22 cellular contexts compared by ENCODE assay signal in genomic region chr11:66367561-66368312, GRCh38. TPM values are rescaled to one million over a fixed set of nuclear protein-coding genes. Genes with fewer than 3 reads are reported as not detected.
A peak's percentile ranks its signal among the peaks of the same experiment; 100 is the strongest.
DNase-seq lines count a peak whose midpoint lies in the region; ATAC-seq and TF ChIP-seq lines count a peak whose summit lies in the region.
"Had no signal": no experiment of that assay in that cellular context is flagged by ENCODE, and none has a peak within 500 bp of the region (broad histone marks: within the 10 kb centered on the region; RNA-seq: fewer than 3 reads in every experiment).

No MANE protein-coding gene starts in this region.

- H3K27me3 Mint-ChIP-seq in activated naive CD4-positive, alpha-beta T cell treated with anti-CD3 and anti-CD28 coated beads, Interleukin-2, amount 50 U/mL, for 24 hours: no peaks in the 10 kb centered on the region
- no peaks in the 10 kb centered on the region for H3K27me3 Mint-ChIP-seq in activated naive CD4-positive, alpha-beta T cell treated with anti-CD3 and anti-CD28 coated beads for 36 hours (ENCODE audit: low read depth)
- H3K27me3 Mint-ChIP-seq in type B pancreatic cell: no peaks in the 10 kb centered on the region
- H3K27me3 Mint-ChIP-seq: activated CD4-positive, alpha-beta T cell treated with anti-CD3 and anti-CD28 coated beads for 36 hours; activated CD8-positive, alpha-beta memory T cell treated with anti-CD3 and anti-CD28 coated beads, Interleukin-2, amount 10 ng/mL, durations not matched to agents 7 days and 5 days; naive thymus-derived CD4-positive, alpha-beta T cell had no signal

- 89 to 92% methylated on average over 14 to 15 of the region's 15 CpGs for WGBS in heart right ventricle, 2 donors

- peaks cover 2 to 45% (median 26%) of the 10 kb centered on the region in 9 donors for H3K4me1 ChIP-seq in heart right ventricle
- H3K4me1 ChIP-seq: foreskin keratinocyte had no signal

- no peak overlapping the region for H3K4me3 Mint-ChIP-seq in activated naive CD4-positive, alpha-beta T cell treated with anti-CD3 and anti-CD28 coated beads, Interleukin-2, amount 50 U/mL, for 24 hours
- no peak overlapping the region for H3K4me3 Mint-ChIP-seq in activated naive CD4-positive, alpha-beta T cell treated with anti-CD3 and anti-CD28 coated beads for 36 hours
- peak overlapping the region; percentile 49 for H3K4me3 Mint-ChIP-seq in type B pancreatic cell
- H3K4me3 Mint-ChIP-seq: activated CD4-positive, alpha-beta T cell treated with anti-CD3 and anti-CD28 coated beads for 36 hours; activated CD8-positive, alpha-beta memory T cell treated with anti-CD3 and anti-CD28 coated beads, Interleukin-2, amount 10 ng/mL, durations not matched to agents 7 days and 5 days had no signal

- CTCF ChIA-PET in activated naive CD4-positive, alpha-beta T cell treated with anti-CD3 and anti-CD28 coated beads for 36 hours (lab: Charles Lee): interaction anchor here (1.3 kb wide), 1 partner anchor 56 kb away, joined by 3 read pairs; no protein-coding TSS in a partner anchor

- peaks cover 0 to 3% (median 0%) of the 10 kb centered on the region in 9 donors for H3K36me3 ChIP-seq in heart right ventricle

- H3K9me3 ChIP-seq in heart right ventricle: no peaks in the 10 kb centered on the region

- peaks cover 13% of the 10 kb centered on the region for H3K4me1 Mint-ChIP-seq in activated naive CD4-positive, alpha-beta T cell treated with anti-CD3 and anti-CD28 coated beads, Interleukin-2, amount 50 U/mL, for 24 hours
- peaks cover 14% of the 10 kb centered on the region for H3K4me1 Mint-ChIP-seq in activated naive CD4-positive, alpha-beta T cell treated with anti-CD3 and anti-CD28 coated beads for 36 hours (ENCODE audit: low read depth)
- H3K4me1 Mint-ChIP-seq in type B pancreatic cell (ENCODE audit: unreplicated experiment): peaks cover 10% of the 10 kb centered on the region

- no peaks in the 10 kb centered on the region for H3K36me3 Mint-ChIP-seq in activated naive CD4-positive, alpha-beta T cell treated with anti-CD3 and anti-CD28 coated beads, Interleukin-2, amount 50 U/mL, for 24 hours
- peaks cover 13% of the 10 kb centered on the region for H3K36me3 Mint-ChIP-seq in activated naive CD4-positive, alpha-beta T cell treated with anti-CD3 and anti-CD28 coated beads for 36 hours (ENCODE audit: low read depth)
- peaks cover 11% of the 10 kb centered on the region for H3K36me3 Mint-ChIP-seq in type B pancreatic cell
- H3K36me3 Mint-ChIP-seq: activated CD8-positive, alpha-beta memory T cell treated with anti-CD3 and anti-CD28 coated beads, Interleukin-2, amount 10 ng/mL, durations not matched to agents 7 days and 5 days; naive thymus-derived CD4-positive, alpha-beta T cell had no signal

- no peak overlapping the region for H3K27ac ChIP-seq in heart right ventricle
- H3K27ac ChIP-seq: foreskin keratinocyte, skin epidermis had no signal

- no peaks in the 10 kb centered on the region for H3K9me3 Mint-ChIP-seq in activated naive CD4-positive, alpha-beta T cell treated with anti-CD3 and anti-CD28 coated beads, Interleukin-2, amount 50 U/mL, for 24 hours
- H3K9me3 Mint-ChIP-seq in activated naive CD4-positive, alpha-beta T cell treated with anti-CD3 and anti-CD28 coated beads for 36 hours: no peaks in the 10 kb centered on the region
- H3K9me3 Mint-ChIP-seq in type B pancreatic cell: no peaks in the 10 kb centered on the region
- H3K9me3 Mint-ChIP-seq: naive thymus-derived CD4-positive, alpha-beta T cell had no signal

- TF ChIP-seq CTCF in type B pancreatic cell (conservative IDR thresholded peaks at IDR 0.05) (no peak), heart right ventricle (IDR thresholded peaks at IDR 0.05) (no peak)

- H3K27me3 ChIP-seq in heart right ventricle: peaks cover 0 to 21% (median 7%) of the 10 kb centered on the region in 7 donors

- intact Hi-C loops in activated naive CD4-positive, alpha-beta T cell treated with anti-CD3 and anti-CD28 coated beads for 36 hours (cut with micrococcal nuclease): no loop called here
- intact Hi-C loops in heart right ventricle (cut with DNase I): no loop called here

- ATAC-seq in GM19023 (IDR thresholded peaks at IDR 0.05; ENCODE audit: unreplicated experiment) (no peak), heart right ventricle (no peak)
- ATAC-seq: activated CD4-positive, alpha-beta T cell treated with anti-CD3 and anti-CD28 coated beads for 36 hours; activated CD8-positive, alpha-beta memory T cell treated with anti-CD3 and anti-CD28 coated beads, Interleukin-2, amount 10 ng/mL, durations not matched to agents 7 days and 5 days; foreskin keratinocyte; naive thymus-derived CD4-positive, alpha-beta T cell; Right ventricle myocardium inferior had no signal

- DNase-seq in activated naive CD4-positive, alpha-beta T cell treated with anti-CD3 and anti-CD28 coated beads for 36 hours: no peak
- DNase-seq in epidermal melanocyte (ENCODE audit: insufficient read length, low spot score): peak; percentile 8
- no peak for DNase-seq in type B pancreatic cell (ENCODE audit: extremely low spot score, unreplicated experiment)
- DNase-seq in heart right ventricle: no peak
- DNase-seq: activated CD4-positive, alpha-beta T cell treated with anti-CD3 and anti-CD28 coated beads for 36 hours; activated CD8-positive, alpha-beta memory T cell treated with anti-CD3 and anti-CD28 coated beads, Interleukin-2, amount 10 ng/mL, durations not matched to agents 7 days and 5 days; activated effector memory CD4-positive, alpha-beta T cell treated with anti-CD3 and anti-CD28 coated beads, Interleukin-2, amount 50 U/mL, for 16 hours; amygdala; C1 segment of cervical spinal cord; DMS 273 treated with DMSO at 0.1 percent for 48 hours; foreskin keratinocyte; mammary epithelial cell; naive thymus-derived CD4-positive, alpha-beta T cell; NCI-H1436; NCI-H2171; NCI-H526; stimulated activated CD4-positive, alpha-beta T cell treated with anti-CD3 and anti-CD28 coated beads, Interleukin-4, amount 100 ng/mL, for 1 hour had no signal

- no peak overlapping the region for H3K4me3 ChIP-seq in heart right ventricle
- H3K4me3 ChIP-seq: skin epidermis had no signal

- peak overlapping the region; percentile 30 for H3K27ac Mint-ChIP-seq in activated naive CD4-positive, alpha-beta T cell treated with anti-CD3 and anti-CD28 coated beads, Interleukin-2, amount 50 U/mL, for 24 hours
- no peak overlapping the region for H3K27ac Mint-ChIP-seq in activated naive CD4-positive, alpha-beta T cell treated with anti-CD3 and anti-CD28 coated beads for 36 hours
- peak overlapping the region; percentile 59 for H3K27ac Mint-ChIP-seq in type B pancreatic cell
- H3K27ac Mint-ChIP-seq: activated CD4-positive, alpha-beta T cell treated with anti-CD3 and anti-CD28 coated beads for 36 hours; activated CD8-positive, alpha-beta memory T cell treated with anti-CD3 and anti-CD28 coated beads, Interleukin-2, amount 10 ng/mL, durations not matched to agents 7 days and 5 days had no signal

RNA-seq across cellular contexts. Expression of gene SLC29A2, which starts 3.8 kb away (rescaled TPM):
- total RNA-seq in activated naive CD4-positive, alpha-beta T cell treated with anti-CD3 and anti-CD28 coated beads for 36 hours: 1 to 10 TPM; 6.6 to 7.4 TPM
- total RNA-seq in type B pancreatic cell (ENCODE audit: low replicate concordance): 22.2 and 31.7 TPM in 2 replicates
- 10 to 100 TPM in 3 of 10 donors, 1 to 10 TPM in 7; 7.8 to 28.0 (median 9.5) TPM for total RNA-seq in heart right ventricle
- polyA plus RNA-seq in heart right ventricle: 10 to 100 TPM; 25.9 to 50.6 TPM

RNA-seq across cellular contexts. Expression of gene B4GAT1, which starts 20.3 kb away (rescaled TPM):
- total RNA-seq in activated naive CD4-positive, alpha-beta T cell treated with anti-CD3 and anti-CD28 coated beads for 36 hours: 1 to 10 TPM; 5.4 to 5.8 TPM
- total RNA-seq in type B pancreatic cell (ENCODE audit: low replicate concordance) (16.0 and 31.9 TPM in 2 replicates), heart right ventricle (10 to 100 TPM; 36.5 to 69.6 (median 48.1) TPM)
- polyA plus RNA-seq in heart right ventricle: 10 to 100 TPM; 22.3 to 45.4 TPM

RNA-seq across cellular contexts. Expression of gene BRMS1, which starts 22.8 kb away (rescaled TPM):
- total RNA-seq in activated naive CD4-positive, alpha-beta T cell treated with anti-CD3 and anti-CD28 coated beads for 36 hours: 10 to 100 TPM; 24.0 to 25.3 TPM
- total RNA-seq in type B pancreatic cell (ENCODE audit: low replicate concordance) (35.1 and 42.4 TPM in 2 replicates), heart right ventricle (10 to 100 TPM; 10.6 to 17.6 (median 12.9) TPM)
- 10 to 100 TPM; 25.2 to 73.9 TPM for polyA plus RNA-seq in heart right ventricle

RNA-seq across cellular contexts. Expression of gene RIN1, which starts 31.5 kb away (rescaled TPM):
- 1 to 10 TPM; 2.0 to 2.6 TPM for total RNA-seq in activated naive CD4-positive, alpha-beta T cell treated with anti-CD3 and anti-CD28 coated beads for 36 hours
- total RNA-seq in type B pancreatic cell (ENCODE audit: low replicate concordance) (2.8 and 9.5 TPM in 2 replicates), heart right ventricle (1 to 10 TPM in 8 of 10 donors, under 1 TPM in 2; 0.81 to 5.3 (median 1.6) TPM)
- 10 to 100 TPM in 1 of 2 donors, 1 to 10 TPM in 1; 3.9 to 10.8 TPM for polyA plus RNA-seq in heart right ventricle

RNA-seq across cellular contexts. Expression of gene CD248, which starts 50.9 kb away (rescaled TPM):
- total RNA-seq in activated naive CD4-positive, alpha-beta T cell treated with anti-CD3 and anti-CD28 coated beads for 36 hours: under 1 TPM; 0.15 to 0.26 TPM
- total RNA-seq in type B pancreatic cell (ENCODE audit: low replicate concordance) (0.76 and 31.9 TPM in 2 replicates), heart right ventricle (10 to 100 TPM in 5 of 10 donors, 1 to 10 TPM in 5; 5.3 to 44.4 (median 9.1) TPM)
- polyA plus RNA-seq in heart right ventricle: 10 to 100 TPM in 1 of 2 donors, 1 to 10 TPM in 1; 8.6 to 35.9 TPM
- total RNA-seq: foreskin keratinocyte, M059J had no signal
- polyA plus RNA-seq: mammary epithelial cell had no signal
